ENCODE assay signal across 8 cellular contexts in genomic region chr2:62304429-62305417, GRCh38.
DNase-seq lines count a peak whose midpoint lies in the region; ATAC-seq, FAIRE-seq and TF ChIP-seq lines count a peak whose summit lies in the region.

No MANE protein-coding gene starts in this region.

- H3K27me3 ChIP-seq in CD4-positive, CD25-positive, alpha-beta regulatory T cell (ENCODE audit: control insufficient read depth, insufficient read depth, low read length): no peaks in the 10 kb centered on the region
- H3K27me3 ChIP-seq in MG63: no peaks in the 10 kb centered on the region
- no peaks in the 10 kb centered on the region for H3K27me3 ChIP-seq in bronchial epithelial cell (ENCODE audit: control insufficient read depth, insufficient read depth, low read length)
- no peaks in the 10 kb centered on the region for H3K27me3 ChIP-seq in mucosa of rectum (ENCODE audit: control insufficient read depth in 2 of 2, insufficient read depth in 2 of 2, low read length in 2 of 2)

- no peaks in the 10 kb centered on the region for H3K36me3 ChIP-seq in CD4-positive, CD25-positive, alpha-beta regulatory T cell (ENCODE audit: control insufficient read depth, insufficient read depth, low read length)
- H3K36me3 ChIP-seq in MG63 (no peaks in the 10 kb centered on the region), bronchial epithelial cell (ENCODE audit: control insufficient read depth, insufficient read depth, low read length) (no peaks in the 10 kb centered on the region), mucosa of rectum (ENCODE audit: control insufficient read depth in 2 of 2, insufficient read depth in 2 of 2, low read length in 2 of 2) (no peaks in the 10 kb centered on the region)

- peak overlapping the region; percentile 39 to 82 (median 76) for H3K4me3 Mint-ChIP-seq in CD4-positive, CD25-positive, alpha-beta regulatory T cell

- peak overlapping the region in 1 of 2 donors; percentile 28 for H3K9ac ChIP-seq in mucosa of rectum (ENCODE audit: low read depth in 1 of 2, low read length in 2 of 2)

- no peaks in the 10 kb centered on the region for H3K9me3 Mint-ChIP-seq in CD4-positive, CD25-positive, alpha-beta regulatory T cell

- no peaks in the 10 kb centered on the region for H3K36me3 Mint-ChIP-seq in CD4-positive, CD25-positive, alpha-beta regulatory T cell

- peaks cover 79% of the 10 kb centered on the region for H3K4me1 ChIP-seq in CD4-positive, CD25-positive, alpha-beta regulatory T cell (ENCODE audit: control insufficient read depth, insufficient read depth, low read length, poor library complexity, severe bottlenecking)
- peaks cover 35 to 48% of the 10 kb centered on the region in 2 donors for H3K4me1 ChIP-seq in mucosa of rectum (ENCODE audit: control insufficient read depth in 2 of 2, insufficient read depth in 2 of 2, low read length in 2 of 2)

- peaks cover 6% of the 10 kb centered on the region for H3K27me3 Mint-ChIP-seq in CD4-positive, CD25-positive, alpha-beta regulatory T cell

- H3K4me3 ChIP-seq in CD4-positive, CD25-positive, alpha-beta regulatory T cell (ENCODE audit: low read depth, low read length): peak overlapping the region; percentile 22
- H3K4me3 ChIP-seq in MG63 (no peak overlapping the region), bronchial epithelial cell (ENCODE audit: low read depth, low read length) (no peak overlapping the region), mucosa of rectum (ENCODE audit: low read length in 2 of 2) (no peak overlapping the region)

- peaks cover 30 to 85% (median 63%) of the 10 kb centered on the region in 4 donors for H3K4me1 Mint-ChIP-seq in CD4-positive, CD25-positive, alpha-beta regulatory T cell

- H3K27ac ChIP-seq in CD4-positive, CD25-positive, alpha-beta regulatory T cell (ENCODE audit: insufficient read depth, low read length, poor library complexity, severe bottlenecking): peak overlapping the region; percentile 70
- H3K27ac ChIP-seq in mucosa of rectum (ENCODE audit: low read depth in 2 of 2, low read length in 2 of 2): peak overlapping the region; percentile 55 to 72

- FAIRE-seq in bronchial epithelial cell (lab: Jason Lieb, UNC): no peak
- FAIRE-seq in urothelium cell line (lab: Jason Lieb, UNC): no peak

- TF ChIP-seq CTCF in bronchial epithelial cell (IDR thresholded peaks at IDR 0.05; ENCODE audit: insufficient read depth, low read length, severe bottlenecking): no peak

- peak; percentile 25 to 52 for ATAC-seq in CD4-positive, CD25-positive, alpha-beta regulatory T cell (ENCODE audit: low read depth in 2 of 2)
- ATAC-seq in HG03280 (IDR thresholded peaks at IDR 0.05; ENCODE audit: unreplicated experiment): no peak
- ATAC-seq in HG03196 (IDR thresholded peaks at IDR 0.05; ENCODE audit: unreplicated experiment): no peak

- peak in 2 of 3 donors; percentile 13 to 57 for DNase-seq in CD4-positive, CD25-positive, alpha-beta regulatory T cell
- DNase-seq in MG63: peak; percentile 33
- peak; percentile 7 for DNase-seq in T-helper 9 cell
- peak; percentile 87 for DNase-seq in bronchial epithelial cell (ENCODE audit: low read depth)
- peak; percentile 69 for DNase-seq in urothelium cell line (ENCODE audit: low spot score)

- no peaks in the 10 kb centered on the region for H3K9me3 ChIP-seq in CD4-positive, CD25-positive, alpha-beta regulatory T cell (ENCODE audit: control insufficient read depth in 2 of 2, low read length in 2 of 2)
- H3K9me3 ChIP-seq in MG63 (no peaks in the 10 kb centered on the region), mucosa of rectum (ENCODE audit: control insufficient read depth in 2 of 2, low read length in 2 of 2) (no peaks in the 10 kb centered on the region)

- H3K27ac Mint-ChIP-seq in CD4-positive, CD25-positive, alpha-beta regulatory T cell: peak overlapping the region; percentile 85 to 99 (median 98)

Comparison
In these comparisons a context has a peak if more than half of its experiments do, and no peak if none do; other contexts are left out.
1. ATAC-seq: peak in CD4-positive, CD25-positive, alpha-beta regulatory T cell (2 of 2); none in HG03280 (single experiment) and HG03196 (single experiment).
2. DNase-seq: peak in every context shown above with its lines; median percentile 87 in bronchial epithelial cell; 69 in urothelium cell line; 35 in CD4-positive, CD25-positive, alpha-beta regulatory T cell; 33 in MG63; 7 in T-helper 9 cell.